ENCODE assay signal across 27 cellular contexts in the genomic region with DNA sequence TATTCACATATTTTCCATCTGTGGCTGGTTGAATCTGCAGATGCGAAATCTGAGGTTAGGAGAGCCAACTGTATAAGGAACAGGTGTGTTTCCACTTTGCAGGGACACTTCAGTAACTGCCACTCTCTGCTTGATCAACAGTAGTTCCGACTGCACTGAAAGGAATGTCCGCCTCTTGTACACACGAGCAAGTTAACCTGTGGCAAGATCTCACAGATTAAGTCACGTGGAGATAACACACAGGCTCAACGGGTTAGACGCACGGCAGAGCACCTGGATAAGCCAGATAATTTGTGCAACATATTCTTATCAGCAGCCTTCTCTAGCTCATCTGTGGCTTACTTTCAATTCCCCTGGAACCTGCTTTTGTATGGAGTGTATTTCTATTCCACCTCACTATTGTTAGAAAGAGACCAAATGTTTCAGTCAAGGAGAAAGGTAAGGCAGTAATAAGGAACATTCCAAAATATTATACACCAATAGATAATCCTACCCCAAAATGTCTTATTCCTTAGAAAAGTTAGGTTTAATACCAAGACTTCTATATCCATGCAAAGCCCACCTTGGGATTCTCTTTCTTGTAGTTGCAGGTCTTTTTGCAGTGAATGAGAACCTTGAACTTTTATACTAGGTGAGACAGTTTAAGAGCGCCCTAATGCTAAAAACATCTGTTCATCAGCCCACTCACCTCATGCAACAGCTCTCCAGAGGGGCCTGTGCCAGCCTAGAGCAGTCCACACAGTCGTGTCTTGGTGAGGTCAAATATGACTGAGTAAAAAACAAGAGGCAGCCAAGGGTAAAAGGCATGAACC. TPM values are rescaled to one million over a fixed set of nuclear protein-coding genes. Genes with fewer than 3 reads are reported as not detected.
A peak's percentile ranks its signal among the peaks of the same experiment; 100 is the strongest.
DNase-seq lines count a peak whose midpoint lies in the region; ATAC-seq and TF ChIP-seq lines count a peak whose summit lies in the region.
"Had no signal": no experiment of that assay in that cellular context is flagged by ENCODE, and none has a peak within 500 bp of the region (broad histone marks: within the 10 kb centered on the region; RNA-seq: fewer than 3 reads in every experiment).

No MANE protein-coding gene starts in this region.

- no peak overlapping the region for H3K27ac ChIP-seq in brain microvascular endothelial cell
- H3K27ac ChIP-seq: 22Rv1, heart right ventricle, PC-9, SJCRH30, thoracic aorta had no signal

- H3K27me3 ChIP-seq in brain microvascular endothelial cell (replicated peaks), result no peaks in the 10 kb centered on the region
- H3K27me3 ChIP-seq: SJCRH30 had no signal

- peak overlapping the region in 5 of 6 donors; percentile 12 to 68 (median 61) for H3K27ac Mint-ChIP-seq in immature natural killer cell
- H3K27ac Mint-ChIP-seq in nephron, result peak overlapping the region; percentile 54 to 87 (median 60)
- H3K27ac Mint-ChIP-seq: activated CD8-positive, alpha-beta T cell treated with anti-CD3 and anti-CD28 coated beads for 36 hours; activated naive CD8-positive, alpha-beta T cell; activated T-cell treated with anti-CD3 and anti-CD28 coated beads, Interleukin-2, amount 50 U/mL, for 72 hours; stimulated activated effector memory CD8-positive, alpha-beta T cell treated with anti-CD3 and anti-CD28 coated beads, Interleukin-12 subunit alpha, Interleukin-12 subunit beta, amount 100 ng/mL, for 72 hours; T-helper 1 cell treated with Interleukin-12 subunit alpha and Interleukin-12 subunit beta and Interleukin-4 antibody, amounts not matched to agents 30 μg/mL and 1 μg/mL, for 36 hours; WTC11 had no signal

- H3K36me3 Mint-ChIP-seq in immature natural killer cell, result peaks cover 0 to 23% (median 18%) of the 10 kb centered on the region in 3 donors
- peaks cover 48% of the 10 kb centered on the region for H3K36me3 Mint-ChIP-seq in nephron (ENCODE audit: low read depth)
- H3K36me3 Mint-ChIP-seq: activated naive CD8-positive, alpha-beta T cell; brain; stimulated activated effector memory CD8-positive, alpha-beta T cell treated with anti-CD3 and anti-CD28 coated beads, Interleukin-12 subunit alpha, Interleukin-12 subunit beta, amount 100 ng/mL, for 72 hours; WTC11 had no signal

- no peak for ATAC-seq in GM21515 (IDR thresholded peaks at IDR 0.05; ENCODE audit: unreplicated experiment)
- ATAC-seq: activated CD8-positive, alpha-beta T cell treated with anti-CD3 and anti-CD28 coated beads for 36 hours; WTC11 had no signal

- H3K4me3 Mint-ChIP-seq in immature natural killer cell, result peak overlapping the region in 2 of 5 donors; percentile 12 to 41
- H3K4me3 Mint-ChIP-seq in nephron, result no peak overlapping the region
- H3K4me3 Mint-ChIP-seq: activated CD8-positive, alpha-beta T cell treated with anti-CD3 and anti-CD28 coated beads for 36 hours; activated naive CD8-positive, alpha-beta T cell; activated T-cell treated with anti-CD3 and anti-CD28 coated beads, Interleukin-2, amount 50 U/mL, for 72 hours; brain; neural crest cell; stimulated activated effector memory CD8-positive, alpha-beta T cell treated with anti-CD3 and anti-CD28 coated beads, Interleukin-12 subunit alpha, Interleukin-12 subunit beta, amount 100 ng/mL, for 72 hours; T-helper 1 cell treated with Interleukin-12 subunit alpha and Interleukin-12 subunit beta and Interleukin-4 antibody, amounts not matched to agents 30 μg/mL and 1 μg/mL, for 36 hours; WTC11 had no signal

- peaks cover 44% of the 10 kb centered on the region for H3K36me3 ChIP-seq in brain microvascular endothelial cell (replicated peaks)

- DNase-seq in DMS153 (lab: John Stamatoyannopoulos, UW), result peak; percentile 23
- DNase-seq in DMS153 treated with DMSO at 0.1 percent for 48 hours (lab: John Stamatoyannopoulos, UW; ENCODE audit: unreplicated experiment), result no peak
- DNase-seq in immature natural killer cell, result no peak
- DNase-seq in ureter (ENCODE audit: low spot score), result peak; percentile 60
- no peak for DNase-seq in brain microvascular endothelial cell
- no peak for DNase-seq in activated CD8-positive, alpha-beta memory T cell treated with anti-CD3 and anti-CD28 coated beads for 24 hours
- DNase-seq: activated CD8-positive, alpha-beta T cell treated with anti-CD3 and anti-CD28 coated beads for 36 hours; activated T-cell treated with anti-CD3 and anti-CD28 coated beads, Interleukin-2, amount 50 U/mL, for 72 hours; EL; heart right ventricle; NCI-H1105 treated with DMSO at 0.1 percent for 48 hours; NCI-H2107; NCI-H524 treated with DMSO at 0.1 percent for 48 hours; SJCRH30 had no signal

- TF ChIP-seq CTCF in nephron (IDR thresholded peaks at IDR 0.05; ENCODE audit: unreplicated experiment in 3 of 3) (no peak), brain microvascular endothelial cell (IDR thresholded peaks at IDR 0.05; ENCODE audit: low read depth, low read length, missing control alignments) (no peak)

- H3K9me3 Mint-ChIP-seq in immature natural killer cell (no peaks in the 10 kb centered on the region), nephron (no peaks in the 10 kb centered on the region)
- H3K9me3 Mint-ChIP-seq: activated CD8-positive, alpha-beta T cell treated with anti-CD3 and anti-CD28 coated beads for 36 hours; activated T-cell treated with anti-CD3 and anti-CD28 coated beads, Interleukin-2, amount 50 U/mL, for 72 hours; brain; neural crest cell; stimulated activated effector memory CD8-positive, alpha-beta T cell treated with anti-CD3 and anti-CD28 coated beads, Interleukin-12 subunit alpha, Interleukin-12 subunit beta, amount 100 ng/mL, for 72 hours; T-helper 1 cell treated with Interleukin-12 subunit alpha and Interleukin-12 subunit beta and Interleukin-4 antibody, amounts not matched to agents 30 μg/mL and 1 μg/mL, for 36 hours; WTC11 had no signal

- H3K4me3 ChIP-seq in brain microvascular endothelial cell (ENCODE audit: low read depth, low read length), result no peak overlapping the region
- H3K4me3 ChIP-seq: heart right ventricle, PC-9, SJCRH30, thoracic aorta had no signal

- peaks cover 22 to 23% of the 10 kb centered on the region in 2 donors for H3K4me1 Mint-ChIP-seq in immature natural killer cell
- H3K4me1 Mint-ChIP-seq in nephron, result peaks cover 15% of the 10 kb centered on the region
- H3K4me1 Mint-ChIP-seq: brain, neural crest cell had no signal

- in situ Hi-C loops in brain microvascular endothelial cell (cut with HindIII; ENCODE audit: low pct_ligation_motif_present, low sequenced_read_pairs), result no loop called here

- no peaks in the 10 kb centered on the region for H3K27me3 Mint-ChIP-seq in immature natural killer cell (ENCODE audit: low read depth in 3 of 3)
- H3K27me3 Mint-ChIP-seq in nephron (ENCODE audit: low read depth), result no peaks in the 10 kb centered on the region

RNA-seq across cellular contexts. Expression of a gene that starts 6.5 kb away (rescaled TPM):
- not detected for polyA plus RNA-seq in immature natural killer cell
- not detected for total RNA-seq in ureter
- total RNA-seq: activated CD8-positive, alpha-beta T cell treated with anti-CD3 and anti-CD28 coated beads for 36 hours; activated T-cell treated with anti-CD3 and anti-CD28 coated beads, Interleukin-2, amount 50 U/mL, for 72 hours; LHCN-M2; mesenteric fat pad; neural crest cell; PC-9; SJCRH30; thoracic aorta had no signal
- polyA plus RNA-seq: heart right ventricle had no signal

RNA-seq across cellular contexts. Expression of a gene that starts 54.0 kb away (rescaled TPM):
- 10 to 100 TPM; 17.3 to 45.0 (median 20.0) TPM for polyA plus RNA-seq in immature natural killer cell
- 77.2 TPM for total RNA-seq in ureter
- total RNA-seq: activated T-cell treated with anti-CD3 and anti-CD28 coated beads, Interleukin-2, amount 50 U/mL, for 72 hours had no signal

Comparison
In these comparisons a context has a peak if more than half of its experiments do, and no peak if none do; other contexts are left out.
1. DNase-seq: peak in DMS153 (single experiment) and ureter (single experiment); none in DMS153 treated with DMSO at 0.1 percent for 48 hours (single experiment), immature natural killer cell (0 of 3), brain microvascular endothelial cell (single experiment) and activated CD8-positive, alpha-beta memory T cell treated with anti-CD3 and anti-CD28 coated beads for 24 hours (single experiment).